Comparison of ENCODE assay signal across 9 cellular contexts in genomic region chr12:121059031-121059898, GRCh38. TPM values are rescaled to one million over a fixed set of nuclear protein-coding genes. Genes with fewer than 3 reads are reported as not detected.
DNase-seq lines count a peak whose midpoint lies in the region; ATAC-seq and TF ChIP-seq lines count a peak whose summit lies in the region.
"Had no signal": no experiment of that assay in that cellular context is flagged by ENCODE, and none has a peak within 500 bp of the region (broad histone marks: within the 10 kb centered on the region; RNA-seq: fewer than 3 reads in every experiment).

No MANE protein-coding gene starts in this region.

- peak overlapping the region; percentile 79 to 97 (median 92); a peak in 21 of 22 replicates for H3K27ac ChIP-seq in BLaER1 treated with 17β-estradiol and CSF1 and Interleukin-3, amounts not matched to agents 10 nM and 100 nM
- peak overlapping the region; percentile 73 to 97 (median 77) for H3K27ac ChIP-seq in right lobe of liver
- H3K27ac ChIP-seq: SK-N-MC had no signal

- H4K20me1 ChIP-seq in BLaER1 treated with 17β-estradiol and CSF1 and Interleukin-3, amounts not matched to agents 10 nM and 100 nM: no peaks in the 10 kb centered on the region

- no peaks in the 10 kb centered on the region for H3K9me3 ChIP-seq in BLaER1 treated with 17β-estradiol and CSF1 and Interleukin-3, amounts not matched to agents 10 nM and 100 nM (replicated peaks in 1 of 11)
- no peaks in the 10 kb centered on the region for H3K9me3 ChIP-seq in right lobe of liver

- H3K27me3 ChIP-seq in BLaER1 treated with 17β-estradiol and CSF1 and Interleukin-3, amounts not matched to agents 10 nM and 100 nM: no peaks in the 10 kb centered on the region
- H3K27me3 ChIP-seq in right lobe of liver: no peaks in the 10 kb centered on the region

- 90% methylated on average over 10 of the region's 10 CpGs for WGBS in right lobe of liver (ENCODE audit: insufficient coverage, low coverage, low lambda C conversion rate, missing lambda C conversion rate)

- peak overlapping the region; percentile 78 to 89 (median 84); a peak in 21 of 22 replicates for H3K9ac ChIP-seq in BLaER1 treated with 17β-estradiol and CSF1 and Interleukin-3, amounts not matched to agents 10 nM and 100 nM

- TF ChIP-seq POLR2A in right lobe of liver (IDR thresholded peaks at IDR 0.05): no peak

- TF ChIP-seq CTCF in right lobe of liver (IDR thresholded peaks at IDR 0.05): no peak

- no peaks in the 10 kb centered on the region for H3K36me3 ChIP-seq in BLaER1 treated with 17β-estradiol and CSF1 and Interleukin-3, amounts not matched to agents 10 nM and 100 nM
- H3K36me3 ChIP-seq in right lobe of liver: no peaks in the 10 kb centered on the region

- H3K4me2 ChIP-seq in BLaER1 treated with 17β-estradiol and CSF1 and Interleukin-3, amounts not matched to agents 10 nM and 100 nM: peak overlapping the region; percentile 76 to 99 (median 91)

- ATAC-seq in GM21423 (IDR thresholded peaks at IDR 0.05; ENCODE audit: unreplicated experiment) (peak; percentile 8), right lobe of liver (no peak), GM18870 (IDR thresholded peaks at IDR 0.05; ENCODE audit: unreplicated experiment) (no peak)

- DNase-seq in M059J (ENCODE audit: low read depth) (peak; percentile 37), right lobe of liver (peak in 1 of 3 donors; percentile 34), NCI-H187 (lab: John Stamatoyannopoulos, UW) (no peak), NCI-H1105 treated with DMSO at 0.1 percent for 48 hours (lab: John Stamatoyannopoulos, UW) (no peak)
- no peak for DNase-seq in stimulated activated CD4-positive, alpha-beta T cell treated with anti-CD3 and anti-CD28 coated beads, Interleukin-15, amount 100 ng/mL, for 24 hours

- peak overlapping the region in 6 of 10 experiments; percentile 43 to 64 (median 52); a peak in 6 of 20 replicates for H3K4me3 ChIP-seq in BLaER1 treated with 17β-estradiol and CSF1 and Interleukin-3, amounts not matched to agents 10 nM and 100 nM
- no peak overlapping the region for H3K4me3 ChIP-seq in right lobe of liver
- H3K4me3 ChIP-seq: SK-N-MC had no signal

- peaks cover 6 to 22% (median 18%) of the 10 kb centered on the region in 10 experiments; a peak in 19 of 20 replicates for H3K4me1 ChIP-seq in BLaER1 treated with 17β-estradiol and CSF1 and Interleukin-3, amounts not matched to agents 10 nM and 100 nM
- peaks cover 0 to 7% (median 2%) of the 10 kb centered on the region in 4 donors for H3K4me1 ChIP-seq in right lobe of liver

- intact Hi-C loops in right lobe of liver (cut with DNase I): no loop called here

RNA-seq across cellular contexts. Expression of gene OASL, which starts 20.2 kb away (rescaled TPM):
- 110 and 115 TPM in 2 replicates for total RNA-seq in M059J (2014; rRNA removed; shearing (Covaris generic))
- total RNA-seq in right lobe of liver: 10 to 100 TPM in 2 of 6 experiments, 1 to 10 TPM in 4; 1.6 to 19.2 (median 4.1) TPM

RNA-seq across cellular contexts. Expression of gene C12orf43, which starts 43.0 kb away (rescaled TPM):
- 11.5 and 18.2 TPM in 2 replicates for total RNA-seq in M059J (2014; rRNA removed; shearing (Covaris generic))
- 10 to 100 TPM in 2 of 6 experiments, 1 to 10 TPM in 4; 6.7 to 12.2 (median 8.8) TPM for total RNA-seq in right lobe of liver

Comparison
In these comparisons a context has a peak if more than half of its experiments do, and no peak if none do; other contexts are left out.
1. H3K4me3 ChIP-seq: peak in BLaER1 treated with 17β-estradiol and CSF1 and Interleukin-3, amounts not matched to agents 10 nM and 100 nM (6 of 10); none in right lobe of liver (0 of 3).